Comparison of ENCODE assay signal across 8 cellular contexts in genomic region chr18:519019-519879, GRCh38. TPM values are rescaled to one million over a fixed set of nuclear protein-coding genes. Genes with fewer than 3 reads are reported as not detected.
DNase-seq lines count a peak whose midpoint lies in the region; ATAC-seq and TF ChIP-seq lines count a peak whose summit lies in the region.

No MANE protein-coding gene starts in this region.

- H3K36me3 Mint-ChIP-seq in nephron progenitor cell (ENCODE audit: low read depth), result peaks cover 21% of the 10 kb centered on the region

- H3K27ac ChIP-seq in colonic mucosa, result no peak overlapping the region

- no peaks in the 10 kb centered on the region for H3K9me3 ChIP-seq in colonic mucosa

- intact Hi-C loops in colonic mucosa (cut with DNase I), result no loop called here

- no peaks in the 10 kb centered on the region for H3K27me3 ChIP-seq in colonic mucosa

- H3K4me3 ChIP-seq in colonic mucosa, result no peak overlapping the region

- TF ChIP-seq CTCF in nephron progenitor cell (IDR thresholded peaks at IDR 0.05) (no peak), colonic mucosa (IDR thresholded peaks at IDR 0.05) (no peak)

- DNase-seq in EL (peak; percentile 20), cerebellum (ENCODE audit: low spot score) (peak; percentile 12), nephron progenitor cell (no peak), SW 1271 (lab: John Stamatoyannopoulos, UW) (no peak), colonic mucosa (no peak), mesenteric fat pad (ENCODE audit: low spot score) (no peak)

- peaks cover 48% of the 10 kb centered on the region for H3K4me1 Mint-ChIP-seq in nephron progenitor cell

- H3K4me1 ChIP-seq in colonic mucosa, result no peaks in the 10 kb centered on the region

- no peaks in the 10 kb centered on the region for H3K36me3 ChIP-seq in colonic mucosa

- no peak overlapping the region for H3K9ac ChIP-seq in colonic mucosa (ENCODE audit: low read depth in 2 of 2, low read length in 2 of 2)

- ATAC-seq in GM21360 (IDR thresholded peaks at IDR 0.05; ENCODE audit: unreplicated experiment) (peak; percentile 91), HG03520 (IDR thresholded peaks at IDR 0.05; ENCODE audit: unreplicated experiment) (peak; percentile 83)

- H3K9me3 Mint-ChIP-seq in nephron progenitor cell, result peaks cover 26% of the 10 kb centered on the region

- H3K27ac Mint-ChIP-seq in nephron progenitor cell, result peak overlapping the region; percentile 95

- no peak overlapping the region for H3K4me3 Mint-ChIP-seq in nephron progenitor cell

- H3K27me3 Mint-ChIP-seq in nephron progenitor cell (ENCODE audit: low read depth, poor library complexity), result peaks cover 7% of the 10 kb centered on the region

RNA-seq across cellular contexts. Expression of gene COLEC12, which starts 18.7 kb away (rescaled TPM):
- total RNA-seq in cerebellum (25.3 TPM), colonic mucosa (1 to 10 TPM; 1.9 to 4.7 TPM), mesenteric fat pad (36.7 TPM)

Comparison
In these comparisons a context has a peak if more than half of its experiments do, and no peak if none do; other contexts are left out.
1. DNase-seq: peak in EL (single experiment) and cerebellum (single experiment); none in nephron progenitor cell (single experiment), SW 1271 (0 of 2), colonic mucosa (single experiment) and mesenteric fat pad (single experiment).